In genomic region chr5:75336625-75337336, GRCh38 we compare ENCODE assay signal across 1 cellular context.
TF ChIP-seq lines count a peak whose summit lies in the region.

TSS of gene HMGCR (plus strand) at chr5:75337220. CDS start at chr5:75342606, 5,386 bp downstream.

TF ChIP-seq in HepG2, 621 proteins besides CTCF, POLR2A, EP300 and RAD21 (continued from another document and continues in another):
- TF ChIP-seq ZXDC (CRISPR knock-in tag; IDR thresholded peaks at IDR 0.05) (no peak), STAT6 (CRISPR knock-in tag; IDR thresholded peaks at IDR 0.05; ENCODE audit: borderline replicate concordance) (no peak), NCOA2 (CRISPR knock-in tag; IDR thresholded peaks at IDR 0.05) (peak; percentile 66; the same call in 1 of the 2 replicates), ZNF33B (CRISPR knock-in tag; IDR thresholded peaks at IDR 0.05) (no peak; the same call in 1 of the 2 replicates), ZNF446 (CRISPR knock-in tag; IDR thresholded peaks at IDR 0.05) (no peak; the same call in 1 of the 2 replicates), ZNF761 (CRISPR knock-in tag; conservative IDR thresholded peaks at IDR 0.05) (no peak), CSRNP2 (CRISPR knock-in tag; conservative IDR thresholded peaks at IDR 0.05; ENCODE audit: low read depth) (no peak), POLR2AphosphoS5 (IDR thresholded peaks at IDR 0.05; ENCODE audit: low read depth, low read length) (peak; percentile 96), ZSCAN5A (CRISPR knock-in tag; IDR thresholded peaks at IDR 0.05; ENCODE audit: borderline replicate concordance) (0 out of 2 replicates have a peak, but pooled peaks have one; percentile 71), NFKBIZ (CRISPR knock-in tag; IDR thresholded peaks at IDR 0.05) (no peak), MNT (IDR thresholded peaks at IDR 0.05) (peak; percentile 69), ZNF512 (CRISPR knock-in tag; IDR thresholded peaks at IDR 0.05) (no peak), JUNB (CRISPR knock-in tag; IDR thresholded peaks at IDR 0.05; ENCODE audit: borderline replicate concordance) (no peak; the same call in 1 of the 2 replicates), AHDC1 (CRISPR knock-in tag; IDR thresholded peaks at IDR 0.05; ENCODE audit: borderline replicate concordance) (no peak), ZBTB40 (IDR thresholded peaks at IDR 0.05) (no peak), ZBTB40 (CRISPR knock-in tag; IDR thresholded peaks at IDR 0.05) (no peak), ATM (IDR thresholded peaks at IDR 0.05; ENCODE audit: borderline replicate concordance) (no peak), NR2F2 (IDR thresholded peaks at IDR 0.05; ENCODE audit: borderline replicate concordance, low read depth) (no peak; the same call in 1 of the 2 replicates), HMG20A (CRISPR knock-in tag; IDR thresholded peaks at IDR 0.05; ENCODE audit: borderline replicate concordance) (no peak; the same call in 1 of the 2 replicates), ZNF414 (CRISPR knock-in tag; IDR thresholded peaks at IDR 0.05) (no peak)
